ENCODE assay signal across 28 cellular contexts in genomic region chr20:9507544-9508239, GRCh38. TPM values are rescaled to one million over a fixed set of nuclear protein-coding genes. Genes with fewer than 3 reads are reported as not detected.
A peak's percentile ranks its signal among the peaks of the same experiment; 100 is the strongest.
DNase-seq lines count a peak whose midpoint lies in the region; FAIRE-seq and TF ChIP-seq lines count a peak whose summit lies in the region.
"Had no signal": no experiment of that assay in that cellular context is flagged by ENCODE, and none has a peak within 500 bp of the region (broad histone marks: within the 10 kb centered on the region; RNA-seq: fewer than 3 reads in every experiment).

No MANE protein-coding gene starts in this region.

- H3K27me3 ChIP-seq in H7 (ENCODE audit: control insufficient read depth, insufficient read depth, low read length) = peaks cover 70% of the 10 kb centered on the region
- H3K27me3 ChIP-seq in astrocyte (ENCODE audit: insufficient read depth, low read length) = peaks cover 54% of the 10 kb centered on the region
- H3K27me3 ChIP-seq in iPS-18a (ENCODE audit: control insufficient read depth, insufficient read depth, low read length) = peaks cover 85% of the 10 kb centered on the region
- H3K27me3 ChIP-seq: BE2C had no signal

- no peak for TF ChIP-seq CTCF in astrocyte (IDR thresholded peaks at IDR 0.05; ENCODE audit: insufficient read depth, low read depth, low read length)

- no peaks in the 10 kb centered on the region for H3K79me2 ChIP-seq in astrocyte (ENCODE audit: insufficient read depth, low read length)

- H4K20me1 ChIP-seq in astrocyte (ENCODE audit: insufficient read depth, low read length) = no peaks in the 10 kb centered on the region

- peaks cover 23% of the 10 kb centered on the region for H3K27me3 Mint-ChIP-seq in astrocyte (ENCODE audit: low read depth, unreplicated experiment)

- no peaks in the 10 kb centered on the region for H3K4me1 Mint-ChIP-seq in astrocyte (ENCODE audit: low read depth, unreplicated experiment)

- H3K9me3 ChIP-seq in astrocyte (ENCODE audit: insufficient read depth, low read depth, low read length) (no peaks in the 10 kb centered on the region), iPS-18a (ENCODE audit: control insufficient read depth, low read depth, low read length) (no peaks in the 10 kb centered on the region)
- H3K9me3 ChIP-seq: BE2C, heart right ventricle, prostate gland, upper lobe of right lung had no signal

- peaks cover 1% of the 10 kb centered on the region for H3K36me3 Mint-ChIP-seq in astrocyte (ENCODE audit: low read depth, unreplicated experiment)
- H3K36me3 Mint-ChIP-seq: activated CD4-positive, alpha-beta memory T cell treated with anti-CD3 and anti-CD28 coated beads for 36 hours; natural killer cell treated with Interleukin-12 subunit alpha and Interleukin-12 subunit beta and Interleukin-15 and Interleukin-18, amount 100 ng/mL, for 72 hours had no signal

- H3K36me3 ChIP-seq in H7 (replicated peaks; ENCODE audit: control insufficient read depth, insufficient read depth, low read length) (no peaks in the 10 kb centered on the region), astrocyte (ENCODE audit: insufficient read depth, low read length) (no peaks in the 10 kb centered on the region), iPS-18a (ENCODE audit: control insufficient read depth, low read depth, low read length) (no peaks in the 10 kb centered on the region)
- H3K36me3 ChIP-seq: BE2C, heart right ventricle, prostate gland, upper lobe of right lung had no signal

- H3K27ac ChIP-seq in astrocyte (ENCODE audit: low read depth, low read length) = no peak overlapping the region
- no peak overlapping the region for H3K27ac ChIP-seq in iPS-18a (ENCODE audit: low read length)
- H3K27ac ChIP-seq: heart right ventricle, prostate gland, upper lobe of right lung had no signal

- no peak overlapping the region for H2AFZ ChIP-seq in astrocyte (ENCODE audit: low read depth, low read length)

- H3K27ac Mint-ChIP-seq in astrocyte (ENCODE audit: unreplicated experiment) = no peak overlapping the region
- H3K27ac Mint-ChIP-seq: activated CD4-positive, alpha-beta memory T cell treated with anti-CD3 and anti-CD28 coated beads for 36 hours; activated naive CD4-positive, alpha-beta T cell treated with anti-CD3 and anti-CD28 coated beads for 36 hours; effector memory CD8-positive, alpha-beta T cell; natural killer cell treated with Interleukin-12 subunit alpha and Interleukin-12 subunit beta and Interleukin-15 and Interleukin-18, amount 100 ng/mL, for 72 hours had no signal

- H3K4me3 ChIP-seq in H7 (ENCODE audit: insufficient read depth, low read depth, low read length) (no peak overlapping the region), astrocyte (ENCODE audit: insufficient read depth, low read depth, low read length) (no peak overlapping the region), iPS-18a (ENCODE audit: low read length) (peak overlapping the region; percentile 45)
- H3K4me3 ChIP-seq: prostate gland, upper lobe of right lung had no signal

- H3K4me2 ChIP-seq in astrocyte (ENCODE audit: low read length) = peak overlapping the region; percentile 36

- no peak overlapping the region for H3K4me3 Mint-ChIP-seq in astrocyte (ENCODE audit: unreplicated experiment)
- H3K4me3 Mint-ChIP-seq: activated CD4-positive, alpha-beta memory T cell treated with anti-CD3 and anti-CD28 coated beads for 36 hours; activated naive CD4-positive, alpha-beta T cell treated with anti-CD3 and anti-CD28 coated beads for 36 hours; effector memory CD8-positive, alpha-beta T cell; natural killer cell treated with Interleukin-12 subunit alpha and Interleukin-12 subunit beta and Interleukin-15 and Interleukin-18, amount 100 ng/mL, for 72 hours had no signal

- H3K9me3 Mint-ChIP-seq in astrocyte (ENCODE audit: unreplicated experiment) = no peaks in the 10 kb centered on the region
- H3K9me3 Mint-ChIP-seq: activated naive CD4-positive, alpha-beta T cell treated with anti-CD3 and anti-CD28 coated beads for 36 hours; natural killer cell treated with Interleukin-12 subunit alpha and Interleukin-12 subunit beta and Interleukin-15 and Interleukin-18, amount 100 ng/mL, for 72 hours had no signal

- H3K4me1 ChIP-seq in astrocyte (ENCODE audit: insufficient read depth, low read length) (no peaks in the 10 kb centered on the region), iPS-18a (ENCODE audit: control insufficient read depth, low read depth, low read length) (peaks cover 12% of the 10 kb centered on the region)
- H3K4me1 ChIP-seq: BE2C, prostate gland had no signal

- no peak for FAIRE-seq in astrocyte (lab: Jason Lieb, UNC)
- FAIRE-seq: small intestine had no signal

- DNase-seq in H7 (peak; percentile 73), astrocyte (ENCODE audit: low read depth) (no peak), retina (peak; percentile 62), NCI-H2081 treated with DMSO at 0.1 percent for 48 hours (lab: John Stamatoyannopoulos, UW) (no peak), AG08395 (ENCODE audit: low spot score) (no peak), NCI-H1930 (lab: John Stamatoyannopoulos, UW) (no peak)
- DNase-seq in stimulated activated CD4-positive, alpha-beta T cell treated with anti-CD3 and anti-CD28 coated beads, Interleukin-4, amount 100 ng/mL, for 24 hours = no peak
- DNase-seq: activated CD4-positive, alpha-beta memory T cell treated with anti-CD3 and anti-CD28 coated beads for 36 hours; activated naive CD4-positive, alpha-beta T cell treated with anti-CD3 and anti-CD28 coated beads for 36 hours; activated T-cell treated with anti-CD3 and anti-CD28 coated beads, Interleukin-2, amount 50 U/mL, for 1 hour; BE2C; central memory CD4-positive, alpha-beta T cell; effector memory CD8-positive, alpha-beta T cell; kidney glomerular epithelial cell; NCI-H1417 treated with DMSO at 0.1 percent for 48 hours; NCI-H2171 treated with DMSO at 0.1 percent for 48 hours; NCI-H526 treated with DMSO at 0.1 percent for 48 hours; SHP77; small intestine; stimulated activated CD4-positive, alpha-beta T cell treated with anti-CD3 and anti-CD28 coated beads, Interleukin-4, amount 100 ng/mL, for 4 hours; upper lobe of right lung had no signal

- H3K9ac ChIP-seq in astrocyte (ENCODE audit: low read length) = no peak overlapping the region
- H3K9ac ChIP-seq in iPS-18a (ENCODE audit: low read length) = no peak overlapping the region

RNA-seq across cellular contexts. Expression of gene LAMP5, which starts 6.7 kb away (rescaled TPM):
- total RNA-seq in H7 (2014; rRNA removed; shearing (Covaris generic)) = 0.78 and 1.4 TPM in 2 replicates
- 2.3 and 4.7 TPM in 2 replicates for total RNA-seq in astrocyte
- total RNA-seq: activated CD4-positive, alpha-beta memory T cell treated with anti-CD3 and anti-CD28 coated beads for 36 hours; activated naive CD4-positive, alpha-beta T cell treated with anti-CD3 and anti-CD28 coated beads for 36 hours; HT1080; natural killer cell treated with Interleukin-12 subunit alpha and Interleukin-12 subunit beta and Interleukin-15 and Interleukin-18, amount 100 ng/mL, for 72 hours; OCI-LY7; T-helper 1 cell treated with Interleukin-12 subunit alpha and Interleukin-12 subunit beta and Interleukin-4 antibody, amounts not matched to agents 30 ng/mL and 1 ng/mL, for 36 hours had no signal

Comparison
In these comparisons a context has a peak if more than half of its experiments do, and no peak if none do; other contexts are left out.
1. DNase-seq: peak in H7 (single experiment) and retina (single experiment); none in astrocyte (single experiment), NCI-H2081 treated with DMSO at 0.1 percent for 48 hours (single experiment), stimulated activated CD4-positive, alpha-beta T cell treated with anti-CD3 and anti-CD28 coated beads, Interleukin-4, amount 100 ng/mL, for 24 hours (single experiment), AG08395 (single experiment) and NCI-H1930 (0 of 2).